ENCODE assay signal across 8 cellular contexts in the genomic region with DNA sequence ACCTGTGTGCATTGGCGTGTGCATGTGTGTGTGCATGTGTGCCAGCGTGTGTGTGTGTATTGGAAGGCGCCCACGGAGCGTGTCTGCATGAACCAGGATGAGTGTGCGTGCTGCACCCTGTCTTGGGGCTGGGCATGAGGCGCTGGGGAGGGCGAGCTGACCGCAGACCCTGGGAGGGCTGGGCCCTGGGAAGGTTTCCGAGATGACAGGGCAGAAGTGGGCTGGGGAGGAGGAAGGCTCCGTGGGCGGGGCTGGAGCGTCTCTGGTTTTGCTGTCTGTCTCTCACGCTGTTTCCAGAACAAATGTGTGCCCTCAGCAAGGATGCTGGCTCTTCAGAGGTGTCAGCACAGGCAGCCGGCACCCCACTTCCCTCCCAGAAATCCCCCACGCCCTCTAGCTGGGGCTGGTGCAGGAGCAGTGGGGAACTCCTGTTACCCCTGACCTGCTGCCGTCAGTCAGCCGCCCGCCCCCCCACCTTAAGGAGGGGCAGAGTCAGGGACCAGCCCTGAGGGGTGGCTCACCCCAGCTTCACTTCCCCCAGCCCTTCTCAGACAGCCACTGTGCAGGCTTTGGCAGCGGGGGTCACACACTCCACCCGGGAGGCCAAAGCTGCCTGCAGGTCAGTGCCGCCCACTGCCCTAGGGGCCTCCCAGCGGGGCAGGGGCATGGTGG. TPM values are rescaled to one million over a fixed set of nuclear protein-coding genes. Genes with fewer than 3 reads are reported as not detected.
DNase-seq lines count a peak whose midpoint lies in the region; ATAC-seq and TF ChIP-seq lines count a peak whose summit lies in the region.

A gene with protein sequence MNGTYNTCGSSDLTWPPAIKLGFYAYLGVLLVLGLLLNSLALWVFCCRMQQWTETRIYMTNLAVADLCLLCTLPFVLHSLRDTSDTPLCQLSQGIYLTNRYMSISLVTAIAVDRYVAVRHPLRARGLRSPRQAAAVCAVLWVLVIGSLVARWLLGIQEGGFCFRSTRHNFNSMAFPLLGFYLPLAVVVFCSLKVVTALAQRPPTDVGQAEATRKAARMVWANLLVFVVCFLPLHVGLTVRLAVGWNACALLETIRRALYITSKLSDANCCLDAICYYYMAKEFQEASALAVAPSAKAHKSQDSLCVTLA (plus strand): TSS at position 531 of the 672 bp plus-strand sequence. CDS start 4,473 bp downstream, outside the sequence.

- H3K4me3 ChIP-seq in AG10803 (ENCODE audit: low read length) (no peak within 1 kb of the TSS), dorsolateral prefrontal cortex (no peak within 1 kb of the TSS), trophoblast cell (ENCODE audit: low read depth, low read length) (peak within 1 kb of the TSS; percentile 16), aorta (ENCODE audit: low read length in 2 of 2) (no peak within 1 kb of the TSS)

- DNase-seq in AG10803 (ENCODE audit: low read depth) (peak; percentile 76), dorsolateral prefrontal cortex (peak in 8 of 10 donors; percentile 21 to 69 (median 40)), trophoblast cell (peak; percentile 26 to 42), aorta (peak; percentile 80), NCI-H187 (lab: John Stamatoyannopoulos, UW) (no peak)
- peak; percentile 73 to 78 for DNase-seq in activated CD4-positive, alpha-beta T cell treated with anti-CD3 and anti-CD28 coated beads for 4 hours

- H4K91ac ChIP-seq in trophoblast cell (ENCODE audit: low read depth, low read length), result no peak within 1 kb of the TSS

- no peak within 1 kb of the TSS for H3K27ac ChIP-seq in dorsolateral prefrontal cortex
- no peak within 1 kb of the TSS for H3K27ac ChIP-seq in trophoblast cell (ENCODE audit: low read depth, low read length)
- H3K27ac ChIP-seq in aorta (ENCODE audit: low read depth in 1 of 2, low read length in 2 of 2), result no peak within 1 kb of the TSS

- H2BK120ac ChIP-seq in trophoblast cell (ENCODE audit: insufficient read depth, low read length, poor library complexity), result no peak within 1 kb of the TSS

- H2BK12ac ChIP-seq in trophoblast cell (ENCODE audit: low read length), result no peak within 1 kb of the TSS

- intact Hi-C loops in dorsolateral prefrontal cortex (cut with DNase I), result loop anchor here in 1 of 2 donors (2.0 kb wide), 1 partner anchor 30 kb away; no protein-coding TSS in a partner anchor
- intact Hi-C loops in aorta (cut with DNase I), result no loop called here

- no peak within 1 kb of the TSS for H2BK5ac ChIP-seq in trophoblast cell (ENCODE audit: low read depth, low read length, poor library complexity)

- H4K12ac ChIP-seq in trophoblast cell (ENCODE audit: low read depth, low read length), result no peak within 1 kb of the TSS

- TF ChIP-seq CTCF in AG10803 (conservative IDR thresholded peaks at IDR 0.05; ENCODE audit: low read length) (no peak), dorsolateral prefrontal cortex (IDR thresholded peaks at IDR 0.05 in 54 of 56, conservative IDR thresholded peaks at IDR 0.05 in 2 of 56; ENCODE audit: low read depth in 1 of 56, partially characterized antibody in 56 of 56) (no peak)

- no peaks in the 10 kb centered on the region for H3K4me1 ChIP-seq in trophoblast cell (ENCODE audit: control insufficient read depth in 1 of 2, insufficient read depth in 2 of 2, low read length in 2 of 2)
- no peaks in the 10 kb centered on the region for H3K4me1 ChIP-seq in aorta (ENCODE audit: control insufficient read depth in 1 of 2, insufficient read depth in 2 of 2, low read length in 2 of 2)

- no peak within 1 kb of the TSS for H4K8ac ChIP-seq in trophoblast cell (ENCODE audit: low read depth, low read length)

- WGBS in trophoblast cell (ENCODE audit: extremely low coverage, insufficient coverage, insufficient read length), result no CpG with 5 or more reads among the region's 23 CpGs
- WGBS in aorta, 2 donors, result 51 to 54% methylated on average over 23 of the region's 23 CpGs

- H3K9me3 ChIP-seq in trophoblast cell (ENCODE audit: insufficient read depth, low read depth, low read length) (peaks cover 13% of the 10 kb centered on the region), aorta (ENCODE audit: control insufficient read depth, low read length) (no peaks in the 10 kb centered on the region)

- H2AFZ ChIP-seq in trophoblast cell (ENCODE audit: insufficient read depth, low read length, poor library complexity), result no peak within 1 kb of the TSS

- H3K23ac ChIP-seq in trophoblast cell (ENCODE audit: low read length), result no peak within 1 kb of the TSS

- no peak within 1 kb of the TSS for H3K4me2 ChIP-seq in trophoblast cell (ENCODE audit: low read length)

- H3K4ac ChIP-seq in trophoblast cell (ENCODE audit: low read depth, low read length), result no peak within 1 kb of the TSS

- H3K18ac ChIP-seq in trophoblast cell (ENCODE audit: low read length), result no peak within 1 kb of the TSS

- H3K79me2 ChIP-seq in trophoblast cell (ENCODE audit: control insufficient read depth, insufficient read depth, low read length, poor library complexity), result no peaks in the 10 kb centered on the region

- H3K36me3 ChIP-seq in trophoblast cell (ENCODE audit: control insufficient read depth in 1 of 2, insufficient read depth in 2 of 2, low read length in 2 of 2) (no peaks in the 10 kb centered on the region), aorta (ENCODE audit: control insufficient read depth in 1 of 2, insufficient read depth in 2 of 2, low read length in 1 of 2) (no peaks in the 10 kb centered on the region)

- H3K14ac ChIP-seq in trophoblast cell (ENCODE audit: low read length), result no peak within 1 kb of the TSS

- ATAC-seq in HG02678 (IDR thresholded peaks at IDR 0.05; ENCODE audit: unreplicated experiment), result peak; percentile 33
- peak; percentile 24 for ATAC-seq in aorta (ENCODE audit: low FRiP score)
- ATAC-seq in HG03469 (IDR thresholded peaks at IDR 0.05; ENCODE audit: unreplicated experiment), result no peak

- H2AK5ac ChIP-seq in trophoblast cell (ENCODE audit: low read length), result no peak within 1 kb of the TSS

- H3K9ac ChIP-seq in trophoblast cell (ENCODE audit: low read length), result no peak within 1 kb of the TSS

- H3K79me1 ChIP-seq in trophoblast cell (ENCODE audit: low read length), result no peaks in the 10 kb centered on the region

- H3K27me3 ChIP-seq in dorsolateral prefrontal cortex, result no peaks in the 10 kb centered on the region
- H3K27me3 ChIP-seq in trophoblast cell (ENCODE audit: insufficient read depth, low read length), result no peaks in the 10 kb centered on the region
- H3K27me3 ChIP-seq in aorta (ENCODE audit: control insufficient read depth in 1 of 2, insufficient read depth in 2 of 2, low read length in 1 of 2), result no peaks in the 10 kb centered on the region

RNA-seq across cellular contexts. Expression of the gene that starts here (rescaled TPM):
- total RNA-seq in dorsolateral prefrontal cortex (10 to 100 TPM in 4 of 120 experiments, 1 to 10 TPM in 116; 1.7 to 14.3 (median 4.9) TPM), aorta (1 to 10 TPM; 2.1 to 3.9 TPM)
- polyA plus RNA-seq in trophoblast cell (2013), result 0.68 and 0.96 TPM in 2 replicates
- polyA plus RNA-seq in aorta, result 10 to 100 TPM; 10.1 to 14.5 TPM

Comparison
In these comparisons a context has a peak if more than half of its experiments do, and no peak if none do; other contexts are left out.
1. DNase-seq: peak in AG10803 (single experiment), activated CD4-positive, alpha-beta T cell treated with anti-CD3 and anti-CD28 coated beads for 4 hours (2 of 2), dorsolateral prefrontal cortex (8 of 10), trophoblast cell (2 of 2) and aorta (2 of 2); none in NCI-H187 (0 of 2).